In genomic region chr13:18961383-18962117, GRCh38 we compare ENCODE assay signal across 39 cellular contexts.
"Had no signal": no experiment of that assay in that cellular context is flagged by ENCODE, and none has a peak within 500 bp of the region (broad histone marks: within the 10 kb centered on the region; RNA-seq: fewer than 3 reads in every experiment).

No MANE protein-coding gene starts in this region.

- H3K4me1 ChIP-seq: adrenal gland, ascending aorta, body of pancreas, breast epithelium had no signal

- H3K27ac ChIP-seq: adrenal gland, ascending aorta, body of pancreas, brain microvascular endothelial cell, breast epithelium, cardiac muscle cell had no signal

- H3K27ac Mint-ChIP-seq: activated naive CD4-positive, alpha-beta T cell treated with anti-CD3 and anti-CD28 coated beads for 36 hours; activated naive CD4-positive, alpha-beta T cell treated with anti-CD3 and anti-CD28 coated beads, Interleukin-2, amount 10 ng/mL, durations not matched to agents 7 days and 5 days; activated naive CD4-positive, alpha-beta T cell treated with anti-CD3 and anti-CD28 coated beads, Interleukin-2, amount 50 U/mL, for 24 hours; activated naive CD4-positive, alpha-beta T cell treated with anti-CD3 and anti-CD28 coated beads, Interleukin-2, amount 50 U/mL, for 72 hours; activated naive CD8-positive, alpha-beta T cell; activated naive CD8-positive, alpha-beta T cell treated with anti-CD3 and anti-CD28 coated beads for 36 hours; activated naive CD8-positive, alpha-beta T cell treated with anti-CD3 and anti-CD28 coated beads, Interleukin-2, amount 10 ng/mL, durations not matched to agents 7 days and 5 days; activated naive CD8-positive, alpha-beta T cell treated with anti-CD3 and anti-CD28 coated beads, Interleukin-2, amount 50 U/mL, for 24 hours; activated T-cell treated with anti-CD3 and anti-CD28 coated beads, Interleukin-2, amount 50 U/mL, for 24 hours; activated T-cell treated with anti-CD3 and anti-CD28 coated beads, Interleukin-2, amount 50 U/mL, for 72 hours; activated T-helper 1 cell treated with anti-CD3 and anti-CD28 coated beads, Interleukin-12 subunit alpha, Interleukin-12 subunit beta, Interleukin-2, Interleukin-4 antibody, amounts not matched to agents 30 ng/mL and 10 ng/mL and 1 ng/mL, durations not matched to agents 14 hours and 24 hours and 36 hours; activated T-helper 17 cell treated with anti-CD3 and anti-CD28 coated beads, Interleukin-2, amount 50 U/mL, for 72 hours; activated T-helper 2 cell treated with anti-CD3 and anti-CD28 coated beads, Interferon-gamma antibody, Interleukin-2, Interleukin-4, amounts not matched to agents 10 μg/mL and 5 μg/mL and 100 μg/mL, durations not matched to agents 14 hours and 24 hours and 36 hours; brain had no signal

- H3K4me3 ChIP-seq: adrenal gland, ascending aorta, body of pancreas, breast epithelium, cardiac muscle cell had no signal

- H3K36me3 ChIP-seq: adrenal gland, ascending aorta, brain microvascular endothelial cell, breast epithelium, cardiac muscle cell had no signal

- H3K4me3 Mint-ChIP-seq: activated naive CD4-positive, alpha-beta T cell treated with anti-CD3 and anti-CD28 coated beads for 36 hours; activated naive CD4-positive, alpha-beta T cell treated with anti-CD3 and anti-CD28 coated beads, Interleukin-2, amount 10 ng/mL, durations not matched to agents 7 days and 5 days; activated naive CD4-positive, alpha-beta T cell treated with anti-CD3 and anti-CD28 coated beads, Interleukin-2, amount 50 U/mL, for 24 hours; activated naive CD8-positive, alpha-beta T cell; activated naive CD8-positive, alpha-beta T cell treated with anti-CD3 and anti-CD28 coated beads for 36 hours; activated naive CD8-positive, alpha-beta T cell treated with anti-CD3 and anti-CD28 coated beads, Interleukin-2, amount 10 ng/mL, durations not matched to agents 7 days and 5 days; activated naive CD8-positive, alpha-beta T cell treated with anti-CD3 and anti-CD28 coated beads, Interleukin-2, amount 50 U/mL, for 24 hours; activated T-cell treated with anti-CD3 and anti-CD28 coated beads, Interleukin-2, amount 50 U/mL, for 24 hours; activated T-cell treated with anti-CD3 and anti-CD28 coated beads, Interleukin-2, amount 50 U/mL, for 4 hours; activated T-cell treated with anti-CD3 and anti-CD28 coated beads, Interleukin-2, amount 50 U/mL, for 72 hours; activated T-helper 1 cell treated with anti-CD3 and anti-CD28 coated beads, Interleukin-12 subunit alpha, Interleukin-12 subunit beta, Interleukin-2, Interleukin-4 antibody, amounts not matched to agents 30 ng/mL and 10 ng/mL and 1 ng/mL, durations not matched to agents 14 hours and 24 hours and 36 hours; activated T-helper 17 cell treated with anti-CD3 and anti-CD28 coated beads, Interleukin-2, amount 50 U/mL, for 72 hours; brain; central memory CD8-positive, alpha-beta T cell had no signal

- DNase-seq: activated effector memory CD4-positive, alpha-beta T cell treated with anti-CD3 and anti-CD28 coated beads, Interleukin-2, amount 50 U/mL, for 16 hours; activated effector memory CD4-positive, alpha-beta T cell treated with Interleukin-2 at 50 U/mL for 16 hours; activated gamma-delta T cell; activated gamma-delta T cell treated with Interleukin-2 at 50 U/mL for 16 hours; activated naive CD4-positive, alpha-beta T cell; activated naive CD4-positive, alpha-beta T cell treated with anti-CD3 and anti-CD28 coated beads for 36 hours; activated naive CD4-positive, alpha-beta T cell treated with anti-CD3 and anti-CD28 coated beads, Interleukin-2, amount 10 ng/mL, durations not matched to agents 7 days and 5 days; activated naive CD4-positive, alpha-beta T cell treated with anti-CD3 and anti-CD28 coated beads, Interleukin-2, amount 50 U/mL, for 16 hours; activated naive CD4-positive, alpha-beta T cell treated with Interleukin-2 at 50 U/mL for 16 hours; activated naive CD8-positive, alpha-beta T cell treated with anti-CD3 and anti-CD28 coated beads for 36 hours; activated naive CD8-positive, alpha-beta T cell treated with anti-CD3 and anti-CD28 coated beads, Interleukin-2, amount 10 ng/mL, durations not matched to agents 7 days and 5 days; activated naive CD8-positive, alpha-beta T cell treated with anti-CD3 and anti-CD28 coated beads, Interleukin-2, amount 50 U/mL, for 24 hours; activated T-cell treated with anti-CD3 and anti-CD28 coated beads, Interleukin-2, amount 50 U/mL, for 1 hour; activated T-cell treated with anti-CD3 and anti-CD28 coated beads, Interleukin-2, amount 50 U/mL, for 24 hours; activated T-cell treated with anti-CD3 and anti-CD28 coated beads, Interleukin-2, amount 50 U/mL, for 4 hours; activated T-cell treated with anti-CD3 and anti-CD28 coated beads, Interleukin-2, amount 50 U/mL, for 48 hours; activated T-cell treated with anti-CD3 and anti-CD28 coated beads, Interleukin-2, amount 50 U/mL, for 72 hours; adrenal gland; amniotic stem cell; amygdala; anterior cingulate cortex; aorta; body of pancreas; brain microvascular endothelial cell; caudate nucleus; central memory CD4-positive, alpha-beta T cell; cerebellar nuclear complex had no signal

- H3K36me3 Mint-ChIP-seq: activated naive CD4-positive, alpha-beta T cell treated with anti-CD3 and anti-CD28 coated beads, Interleukin-2, amount 10 ng/mL, durations not matched to agents 7 days and 5 days; activated naive CD8-positive, alpha-beta T cell; activated naive CD8-positive, alpha-beta T cell treated with anti-CD3 and anti-CD28 coated beads for 36 hours; brain had no signal

- H3K9me3 ChIP-seq: adrenal gland had no signal

- H3K27me3 Mint-ChIP-seq: activated naive CD4-positive, alpha-beta T cell treated with anti-CD3 and anti-CD28 coated beads, Interleukin-2, amount 10 ng/mL, durations not matched to agents 7 days and 5 days; activated naive CD4-positive, alpha-beta T cell treated with anti-CD3 and anti-CD28 coated beads, Interleukin-2, amount 50 U/mL, for 24 hours; activated naive CD8-positive, alpha-beta T cell; activated naive CD8-positive, alpha-beta T cell treated with anti-CD3 and anti-CD28 coated beads for 36 hours; activated naive CD8-positive, alpha-beta T cell treated with anti-CD3 and anti-CD28 coated beads, Interleukin-2, amount 10 ng/mL, durations not matched to agents 7 days and 5 days; activated naive CD8-positive, alpha-beta T cell treated with anti-CD3 and anti-CD28 coated beads, Interleukin-2, amount 50 U/mL, for 24 hours; activated T-cell treated with anti-CD3 and anti-CD28 coated beads, Interleukin-2, amount 50 U/mL, for 24 hours; activated T-helper 17 cell treated with anti-CD3 and anti-CD28 coated beads, Interleukin-2, amount 50 U/mL, for 72 hours; brain; central memory CD8-positive, alpha-beta T cell had no signal

- FAIRE-seq: astrocyte had no signal

- H3K27me3 ChIP-seq: adrenal gland, ascending aorta, body of pancreas, brain microvascular endothelial cell, breast epithelium, cardiac muscle cell had no signal

- H3K4me1 Mint-ChIP-seq: activated naive CD4-positive, alpha-beta T cell treated with anti-CD3 and anti-CD28 coated beads, Interleukin-2, amount 10 ng/mL, durations not matched to agents 7 days and 5 days; activated naive CD4-positive, alpha-beta T cell treated with anti-CD3 and anti-CD28 coated beads, Interleukin-2, amount 50 U/mL, for 24 hours; activated naive CD8-positive, alpha-beta T cell treated with anti-CD3 and anti-CD28 coated beads for 36 hours; activated naive CD8-positive, alpha-beta T cell treated with anti-CD3 and anti-CD28 coated beads, Interleukin-2, amount 10 ng/mL, durations not matched to agents 7 days and 5 days; activated naive CD8-positive, alpha-beta T cell treated with anti-CD3 and anti-CD28 coated beads, Interleukin-2, amount 50 U/mL, for 24 hours; brain; central memory CD8-positive, alpha-beta T cell had no signal
